Comparison of ENCODE assay signal across 28 cellular contexts in the genomic region with DNA sequence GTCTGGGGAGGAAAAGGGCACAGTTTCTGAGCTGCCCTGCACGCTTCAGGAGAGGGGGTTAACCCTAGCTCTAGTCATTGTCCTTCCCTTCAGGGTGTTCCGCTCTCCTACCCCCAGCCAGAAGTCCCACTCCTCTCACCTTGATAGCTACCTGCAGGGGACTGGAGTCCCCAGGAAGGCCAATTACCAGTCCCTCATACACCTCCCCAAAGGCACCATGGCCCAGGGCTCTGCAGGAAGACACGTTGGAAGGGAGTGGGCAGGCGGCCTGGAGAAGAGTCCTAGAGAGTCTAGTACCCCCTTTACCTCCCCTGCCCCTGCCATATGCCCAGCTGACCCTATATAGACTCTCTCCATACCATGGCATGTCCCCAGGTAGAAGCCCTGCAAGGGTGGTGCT. TPM values are rescaled to one million over a fixed set of nuclear protein-coding genes. Genes with fewer than 3 reads are reported as not detected.
"Had no signal": no experiment of that assay in that cellular context is flagged by ENCODE, and none has a peak within 500 bp of the region (broad histone marks: within the 10 kb centered on the region; RNA-seq: fewer than 3 reads in every experiment).

No MANE protein-coding gene starts in this region.

- H3K9ac ChIP-seq: neural progenitor cell, parathyroid adenoma had no signal

- H3K27ac ChIP-seq: neural progenitor cell, neutrophil, ovary, parathyroid adenoma, psoas muscle, skin epidermis, spleen, suprapubic skin, testis, tibial artery, transverse colon, upper lobe of right lung, uterus had no signal

- DNase-seq: naive thymus-derived CD4-positive, alpha-beta T cell; natural killer cell; nucleus accumbens; ovary; psoas muscle; right cardiac atrium; spleen; stimulated activated CD4-positive, alpha-beta T cell treated with anti-CD3 and anti-CD28 coated beads, Interleukin-12 subunit alpha, Interleukin-12 subunit beta, amount 100 ng/mL, for 4 hours; stimulated activated CD4-positive, alpha-beta T cell treated with anti-CD3 and anti-CD28 coated beads, Interleukin-1b, Interleukin-23, amount 100 ng/mL, for 48 hours; stimulated activated CD4-positive, alpha-beta T cell treated with anti-CD3 and anti-CD28 coated beads, Interleukin-4, amount 100 ng/mL, for 1 hour; stimulated activated CD4-positive, alpha-beta T cell treated with anti-CD3 and anti-CD28 coated beads, Interleukin-4, amount 100 ng/mL, for 4 hours; stimulated activated CD8-positive, alpha-beta memory T cell treated with anti-CD3 and anti-CD28 coated beads, Interleukin-4, amount 100 ng/mL, for 48 hours; stimulated activated naive CD4-positive, alpha-beta T cell; stimulated activated naive CD8-positive, alpha-beta T cell treated with anti-CD3 and anti-CD28 coated beads, Interleukin-15, amount 100 ng/mL, for 72 hours; stimulated activated naive CD8-positive, alpha-beta T cell treated with anti-CD3 and anti-CD28 coated beads, Interleukin-15, Interleukin-2, amounts not matched to agents 100 U/mL and 50 U/mL, for 24 hours; testis; tibial artery; transverse colon; upper lobe of right lung; uterus had no signal

- H3K79me2 ChIP-seq: parathyroid adenoma had no signal

- ATAC-seq: naive thymus-derived CD4-positive, alpha-beta T cell; natural killer cell; psoas muscle; right cardiac atrium; sciatic nerve; stimulated activated memory B cell treated with anti-CD40 and anti-IgM and Interleukin-4, amounts not matched to agents 10 μg/mL and 1 μg/mL and 100 μg/mL, for 72 hours; stimulated activated naive CD8-positive, alpha-beta T cell treated with anti-CD3 and anti-CD28 coated beads, Interleukin-15, amount 100 ng/mL, for 72 hours; stimulated activated naive CD8-positive, alpha-beta T cell treated with anti-CD3 and anti-CD28 coated beads, Interleukin-15, Interleukin-2, amounts not matched to agents 100 U/mL and 50 U/mL, for 24 hours; upper lobe of right lung had no signal

- H3K9me3 ChIP-seq: neutrophil, ovary, psoas muscle, spleen, suprapubic skin, testis, tibial artery, transverse colon, upper lobe of right lung, uterus had no signal

- H3K4me3 ChIP-seq: neural progenitor cell, ovary, psoas muscle, skin epidermis, smooth muscle cell, spleen, suprapubic skin, testis, tibial artery, transverse colon, upper lobe of right lung, uterus had no signal

- H3K4me1 ChIP-seq: parathyroid adenoma, testis had no signal

- H3K27me3 ChIP-seq: testis had no signal

- H3K36me3 ChIP-seq: neural progenitor cell, neutrophil, ovary, spleen, suprapubic skin, tibial artery, transverse colon, upper lobe of right lung, uterus had no signal

- H3K4me2 ChIP-seq: neural progenitor cell, smooth muscle cell had no signal

- H2AFZ ChIP-seq: neural progenitor cell, parathyroid adenoma had no signal

RNA-seq across cellular contexts. Expression of gene LTK, which starts 7.9 kb away (rescaled TPM):
- polyA plus RNA-seq: naive thymus-derived CD4-positive, alpha-beta T cell had no signal

RNA-seq across cellular contexts. Expression of gene ITPKA, which starts 12.1 kb away (rescaled TPM):
- total RNA-seq: natural killer cell, sciatic nerve had no signal

RNA-seq across cellular contexts. Expression of gene TYRO3, which starts 53.2 kb away (rescaled TPM):
- polyA plus RNA-seq: naive thymus-derived CD4-positive, alpha-beta T cell had no signal
